Comparison of ENCODE assay signal across 11 cellular contexts in the genomic region with DNA sequence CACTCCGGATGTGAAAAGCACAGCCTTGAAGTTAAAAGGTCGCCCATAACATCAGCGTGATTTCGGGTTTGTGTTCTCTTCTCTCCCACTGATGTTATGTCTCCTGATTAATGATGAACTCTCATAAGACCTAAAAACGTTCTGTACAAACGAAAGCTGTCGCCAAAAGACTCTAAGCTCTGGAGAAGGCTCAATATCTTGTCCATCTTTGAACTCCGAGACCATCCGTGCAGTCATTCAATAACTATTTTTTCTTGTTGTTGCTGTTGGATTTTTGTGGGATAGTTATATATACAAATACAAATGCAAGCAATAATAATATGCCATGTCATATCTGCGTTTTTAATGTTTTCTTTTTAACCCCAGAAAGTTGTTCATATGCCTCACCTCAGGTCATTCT.
DNase-seq lines count a peak whose midpoint lies in the region; ATAC-seq and TF ChIP-seq lines count a peak whose summit lies in the region.
"Had no signal": no experiment of that assay in that cellular context is flagged by ENCODE, and none has a peak within 500 bp of the region (broad histone marks: within the 10 kb centered on the region; RNA-seq: fewer than 3 reads in every experiment).

No MANE protein-coding gene starts in this region.

- peaks cover 14% of the 10 kb centered on the region for H3F3A ChIP-seq in neural progenitor cell (ENCODE audit: low read depth)

- no peaks in the 10 kb centered on the region for H3K9me2 ChIP-seq in OCI-LY7 (ENCODE audit: insufficient read depth, low read length)

- no peaks in the 10 kb centered on the region for H4K20me1 ChIP-seq in neural progenitor cell (ENCODE audit: low read depth)
- no peaks in the 10 kb centered on the region for H4K20me1 ChIP-seq in OCI-LY7 (ENCODE audit: insufficient read depth, low read length)

- H3K27ac Mint-ChIP-seq in neural progenitor cell, result peak overlapping the region; percentile 97
- H3K27ac Mint-ChIP-seq: activated CD4-positive, alpha-beta memory T cell treated with anti-CD3 and anti-CD28 coated beads, Interleukin-2, amount 10 ng/mL, durations not matched to agents 7 days and 5 days had no signal

- intact Hi-C loops in cardiac septum (cut with DNase I), result loop anchor here (2.0 to 10.0 kb wide), 2 partner anchors 89 to 291 kb away; a partner anchor contains a TSS
- intact Hi-C loops in OCI-LY7 (cut with micrococcal nuclease; ENCODE audit: unreplicated experiment), result no loop called here

- H3K79me2 ChIP-seq in neural progenitor cell (ENCODE audit: low read depth), result no peaks in the 10 kb centered on the region
- H3K79me2 ChIP-seq in OCI-LY7 (ENCODE audit: insufficient read depth, low read depth, low read length), result no peaks in the 10 kb centered on the region

- H2AFZ ChIP-seq in neural progenitor cell (replicated peaks), result peak overlapping the region; percentile 90
- no peak overlapping the region for H2AFZ ChIP-seq in OCI-LY7 (ENCODE audit: low read length)

- H3K4me1 Mint-ChIP-seq in neural progenitor cell, result peaks cover 31% of the 10 kb centered on the region
- H3K4me1 Mint-ChIP-seq: activated CD4-positive, alpha-beta memory T cell treated with anti-CD3 and anti-CD28 coated beads, Interleukin-2, amount 10 ng/mL, durations not matched to agents 7 days and 5 days had no signal

- CTCF ChIA-PET in OCI-LY7 (lab: Charles Lee; ENCODE audit: unreplicated experiment), result no interaction called here

- H3K9me3 Mint-ChIP-seq in neural progenitor cell, result no peaks in the 10 kb centered on the region
- H3K9me3 Mint-ChIP-seq: activated CD4-positive, alpha-beta memory T cell treated with anti-CD3 and anti-CD28 coated beads, Interleukin-2, amount 10 ng/mL, durations not matched to agents 7 days and 5 days had no signal

- H3K4me2 ChIP-seq in neural progenitor cell (peak overlapping the region; percentile 75), OCI-LY7 (ENCODE audit: low read length) (no peak overlapping the region)

- DNase-seq in cardiac muscle cell (ENCODE audit: low read depth in 1 of 2, low spot score in 1 of 2) (no peak), cardiac septum (ENCODE audit: low spot score) (no peak), fibroblast of gingiva (ENCODE audit: low read depth) (peak; percentile 18), neural progenitor cell (ENCODE audit: low spot score) (no peak), NCI-H2107 (lab: John Stamatoyannopoulos, UW) (no peak), NAMALWA (ENCODE audit: low spot score) (no peak), OCI-LY7 (ENCODE audit: low spot score) (no peak)
- DNase-seq: activated CD4-positive, alpha-beta memory T cell treated with anti-CD3 and anti-CD28 coated beads, Interleukin-2, amount 10 ng/mL, durations not matched to agents 7 days and 5 days had no signal

- POLR2A ChIA-PET in OCI-LY7 (lab: Charles Lee), result no interaction called here

- H3K4me1 ChIP-seq in cardiac muscle cell (ENCODE audit: low read depth) (peaks cover 17% of the 10 kb centered on the region), neural progenitor cell (peaks cover 16% of the 10 kb centered on the region), OCI-LY7 (ENCODE audit: insufficient read depth, low read length, poor library complexity, severe bottlenecking) (no peaks in the 10 kb centered on the region)
- H3K4me1 ChIP-seq: adrenal gland had no signal

- no peak overlapping the region for H3K4me3 ChIP-seq in cardiac muscle cell
- peak overlapping the region; percentile 28 for H3K4me3 ChIP-seq in neural progenitor cell
- H3K4me3 ChIP-seq in OCI-LY7 (ENCODE audit: low read depth, low read length, poor library complexity, severe bottlenecking), result no peak overlapping the region

- peaks cover 59% of the 10 kb centered on the region for H3K27me3 ChIP-seq in cardiac muscle cell
- H3K27me3 ChIP-seq in neural progenitor cell, result peaks cover 9% of the 10 kb centered on the region
- H3K27me3 ChIP-seq: adrenal gland, neutrophil had no signal

- H3K36me3 ChIP-seq in cardiac muscle cell, result no peaks in the 10 kb centered on the region
- H3K36me3 ChIP-seq in neural progenitor cell, result no peaks in the 10 kb centered on the region
- H3K36me3 ChIP-seq in OCI-LY7 (ENCODE audit: insufficient read depth, low read length), result no peaks in the 10 kb centered on the region
- H3K36me3 ChIP-seq: adrenal gland, neutrophil had no signal

- peak overlapping the region; percentile 61 for H3K27ac ChIP-seq in cardiac muscle cell
- no peak overlapping the region for H3K27ac ChIP-seq in neural progenitor cell
- H3K27ac ChIP-seq in OCI-LY7 (ENCODE audit: low read depth, low read length, poor library complexity, severe bottlenecking), result no peak overlapping the region
- H3K27ac ChIP-seq: neutrophil had no signal

- H3K36me3 Mint-ChIP-seq in neural progenitor cell, result no peaks in the 10 kb centered on the region

- peaks cover 2% of the 10 kb centered on the region for H3K27me3 Mint-ChIP-seq in neural progenitor cell (ENCODE audit: insufficient read depth, low read depth)
- H3K27me3 Mint-ChIP-seq: activated CD4-positive, alpha-beta memory T cell treated with anti-CD3 and anti-CD28 coated beads, Interleukin-2, amount 10 ng/mL, durations not matched to agents 7 days and 5 days had no signal

- no peaks in the 10 kb centered on the region for H3K9me3 ChIP-seq in cardiac muscle cell (ENCODE audit: low read depth)
- H3K9me3 ChIP-seq in neural progenitor cell (ENCODE audit: low read depth), result no peaks in the 10 kb centered on the region
- H3K9me3 ChIP-seq in OCI-LY7 (ENCODE audit: low read length), result no peaks in the 10 kb centered on the region
- H3K9me3 ChIP-seq: adrenal gland, neutrophil had no signal

- BruUV-seq in OCI-LY7 (replicated peaks; lab: Mats Ljungman, UMichigan), result no TSS peak

- peak overlapping the region; percentile 83 for H3K4me3 Mint-ChIP-seq in neural progenitor cell
- H3K4me3 Mint-ChIP-seq: activated CD4-positive, alpha-beta memory T cell treated with anti-CD3 and anti-CD28 coated beads, Interleukin-2, amount 10 ng/mL, durations not matched to agents 7 days and 5 days had no signal

- ATAC-seq in HG03108 (IDR thresholded peaks at IDR 0.05; ENCODE audit: unreplicated experiment), result no peak

- no peak overlapping the region for H3K9ac ChIP-seq in neural progenitor cell

- no peak for TF ChIP-seq CTCF in cardiac muscle cell (IDR thresholded peaks at IDR 0.05; ENCODE audit: low read depth, low read length)
- no peak for TF ChIP-seq CTCF in neural progenitor cell (IDR thresholded peaks at IDR 0.05)
- TF ChIP-seq CTCF in OCI-LY7 (conservative IDR thresholded peaks at IDR 0.05; ENCODE audit: low read length), result no peak
